ENCODE assay signal across 19 cellular contexts in the genomic region with DNA sequence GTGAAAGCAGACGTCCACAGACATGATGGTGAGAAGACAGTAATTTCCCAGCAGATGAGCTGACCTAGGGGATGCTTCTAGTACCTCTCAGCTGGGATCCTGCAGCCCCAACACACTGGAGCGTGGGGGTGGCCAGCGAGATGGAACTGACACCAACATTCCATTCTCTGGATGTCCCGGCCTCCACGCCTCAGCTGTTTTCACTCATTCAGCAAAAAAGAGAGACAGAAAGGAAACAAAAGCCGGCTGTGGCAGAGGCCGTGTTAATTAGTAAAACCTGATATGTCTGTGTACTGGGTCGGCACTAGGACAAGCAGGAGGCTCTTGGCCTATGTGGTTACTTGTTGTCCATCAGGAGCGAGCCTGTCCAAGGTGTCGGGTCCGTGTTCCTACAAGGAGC.
DNase-seq lines count a peak whose midpoint lies in the region; ATAC-seq and TF ChIP-seq lines count a peak whose summit lies in the region.
"Had no signal": no experiment of that assay in that cellular context is flagged by ENCODE, and none has a peak within 500 bp of the region (broad histone marks: within the 10 kb centered on the region; RNA-seq: fewer than 3 reads in every experiment).

No MANE protein-coding gene starts in this region.

- WGBS in prostate gland = 37% methylated on average over 11 of the region's 11 CpGs

- H3K27me3 ChIP-seq in left ventricle myocardium inferior (ENCODE audit: low read depth) (no peaks in the 10 kb centered on the region), prostate gland (replicated peaks; ENCODE audit: insufficient read depth) (no peaks in the 10 kb centered on the region)

- in situ Hi-C loops in GM13976 (cut with MboI; ENCODE audit: low sequenced_read_pairs, unreplicated experiment) = no loop called here

- H3K4me1 ChIP-seq in left ventricle myocardium inferior = peaks cover 33% of the 10 kb centered on the region
- H3K4me1 ChIP-seq in prostate gland (replicated peaks) = peaks cover 54% of the 10 kb centered on the region

- H3K9me3 ChIP-seq in left ventricle myocardium inferior (replicated peaks) (no peaks in the 10 kb centered on the region), prostate gland (no peaks in the 10 kb centered on the region)

- H3K36me3 ChIP-seq in left ventricle myocardium inferior (no peaks in the 10 kb centered on the region), prostate gland (no peaks in the 10 kb centered on the region)

- TF ChIP-seq CTCF in left ventricle myocardium inferior (IDR thresholded peaks at IDR 0.05; ENCODE audit: borderline replicate concordance) (no peak), prostate gland (IDR thresholded peaks at IDR 0.05) (no peak), GM13976 (IDR thresholded peaks at IDR 0.05; ENCODE audit: borderline replicate concordance, control extremely low read depth, extremely low read depth, insufficient read depth, missing control alignments) (no peak)

- H3K4me3 ChIP-seq in left ventricle myocardium inferior (no peak overlapping the region), prostate gland (no peak overlapping the region)
- H3K4me3 ChIP-seq: GM12878 had no signal

- intact Hi-C loops in left ventricle myocardium inferior (cut with micrococcal nuclease) (no loop called here), prostate gland (cut with DNase I) (no loop called here)

- peak overlapping the region; percentile 56 for H3K27ac ChIP-seq in left ventricle myocardium inferior (replicated peaks)
- peak overlapping the region; percentile 97 for H3K27ac ChIP-seq in prostate gland

- no peak for ATAC-seq in HG03045 (IDR thresholded peaks at IDR 0.05; ENCODE audit: unreplicated experiment)
- ATAC-seq: GM12878, left lobe of liver had no signal

- DNase-seq in AG20443 (ENCODE audit: low spot score) = peak; percentile 47
- no peak for DNase-seq in left ventricle myocardium inferior
- no peak for DNase-seq in prostate gland (ENCODE audit: low spot score)
- DNase-seq in GM13976 (ENCODE audit: low spot score) = no peak
- no peak for DNase-seq in NCI-H1105 (lab: John Stamatoyannopoulos, UW)
- DNase-seq in effector CD8-positive, alpha-beta T cell (lab: John Stamatoyannopoulos, UW) = no peak
- DNase-seq: activated CD4-positive, CD25-positive, alpha-beta regulatory T cell treated with anti-CD3 and anti-CD28 coated beads, Interleukin-2, amount 50 U/mL, for 72 hours; activated naive CD8-positive, alpha-beta T cell treated with anti-CD3 and anti-CD28 coated beads for 36 hours; activated T-cell treated with anti-CD3 and anti-CD28 coated beads, Interleukin-2, amount 50 U/mL, for 1 hour; cerebellar nuclear complex; DND-41; erythroblast; NCI-H226; stimulated activated CD4-positive, alpha-beta T cell treated with anti-CD3 and anti-CD28 coated beads, Interleukin-12 subunit alpha, Interleukin-12 subunit beta, amount 100 ng/mL, for 4 hours; substantia nigra had no signal

- TF ChIP-seq POLR2A in prostate gland (IDR thresholded peaks at IDR 0.05) = no peak

TF ChIP-seq in PFSK-1, 5 proteins besides CTCF, POLR2A, EP300 and RAD21:
- TF ChIP-seq POLR2AphosphoS5 (IDR thresholded peaks at IDR 0.05; ENCODE audit: low read depth, low read length) (no peak), SIN3A (IDR thresholded peaks at IDR 0.05; ENCODE audit: borderline replicate concordance, insufficient read depth, low read length) (peak; percentile 83; the same call in 1 of the 2 replicates), TAF1 (IDR thresholded peaks at IDR 0.05; ENCODE audit: borderline replicate concordance, insufficient read depth, low read length) (no peak), FOXP2 (optimal IDR thresholded peaks at IDR 0.05; ENCODE audit: borderline replicate concordance, extremely low read depth, extremely low read length, insufficient read depth) (peak; percentile 32)
- TF ChIP-seq, protein P1, sequence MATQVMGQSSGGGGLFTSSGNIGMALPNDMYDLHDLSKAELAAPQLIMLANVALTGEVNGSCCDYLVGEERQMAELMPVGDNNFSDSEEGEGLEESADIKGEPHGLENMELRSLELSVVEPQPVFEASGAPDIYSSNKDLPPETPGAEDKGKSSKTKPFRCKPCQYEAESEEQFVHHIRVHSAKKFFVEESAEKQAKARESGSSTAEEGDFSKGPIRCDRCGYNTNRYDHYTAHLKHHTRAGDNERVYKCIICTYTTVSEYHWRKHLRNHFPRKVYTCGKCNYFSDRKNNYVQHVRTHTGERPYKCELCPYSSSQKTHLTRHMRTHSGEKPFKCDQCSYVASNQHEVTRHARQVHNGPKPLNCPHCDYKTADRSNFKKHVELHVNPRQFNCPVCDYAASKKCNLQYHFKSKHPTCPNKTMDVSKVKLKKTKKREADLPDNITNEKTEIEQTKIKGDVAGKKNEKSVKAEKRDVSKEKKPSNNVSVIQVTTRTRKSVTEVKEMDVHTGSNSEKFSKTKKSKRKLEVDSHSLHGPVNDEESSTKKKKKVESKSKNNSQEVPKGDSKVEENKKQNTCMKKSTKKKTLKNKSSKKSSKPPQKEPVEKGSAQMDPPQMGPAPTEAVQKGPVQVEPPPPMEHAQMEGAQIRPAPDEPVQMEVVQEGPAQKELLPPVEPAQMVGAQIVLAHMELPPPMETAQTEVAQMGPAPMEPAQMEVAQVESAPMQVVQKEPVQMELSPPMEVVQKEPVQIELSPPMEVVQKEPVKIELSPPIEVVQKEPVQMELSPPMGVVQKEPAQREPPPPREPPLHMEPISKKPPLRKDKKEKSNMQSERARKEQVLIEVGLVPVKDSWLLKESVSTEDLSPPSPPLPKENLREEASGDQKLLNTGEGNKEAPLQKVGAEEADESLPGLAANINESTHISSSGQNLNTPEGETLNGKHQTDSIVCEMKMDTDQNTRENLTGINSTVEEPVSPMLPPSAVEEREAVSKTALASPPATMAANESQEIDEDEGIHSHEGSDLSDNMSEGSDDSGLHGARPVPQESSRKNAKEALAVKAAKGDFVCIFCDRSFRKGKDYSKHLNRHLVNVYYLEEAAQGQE (IDR thresholded peaks at IDR 0.05; ENCODE audit: insufficient read depth in 1 of 2, low read depth in 2 of 2, low read length in 2 of 2) = 0 out of 4 replicates have a peak, but pooled peaks of 1 of the 2 experiments have one; percentile 24
